26 cellular contexts compared by ENCODE assay signal in genomic region chr2:35548171-35548570, GRCh38.
A peak's percentile ranks its signal among the peaks of the same experiment; 100 is the strongest.
DNase-seq lines count a peak whose midpoint lies in the region; ATAC-seq and TF ChIP-seq lines count a peak whose summit lies in the region.
"Had no signal": no experiment of that assay in that cellular context is flagged by ENCODE, and none has a peak within 500 bp of the region (broad histone marks: within the 10 kb centered on the region; RNA-seq: fewer than 3 reads in every experiment).

No MANE protein-coding gene starts in this region.

- TF ChIP-seq CTCF in MCF 10A (IDR thresholded peaks at IDR 0.05; ENCODE audit: unreplicated experiment), result no peak
- TF ChIP-seq CTCF in breast epithelium (IDR thresholded peaks at IDR 0.05), result no peak
- TF ChIP-seq CTCF in astrocyte of the spinal cord (IDR thresholded peaks at IDR 0.05; ENCODE audit: low read depth, low read length), result no peak

- TF ChIP-seq POLR2A in breast epithelium (IDR thresholded peaks at IDR 0.05), result no peak

- no peak overlapping the region for H3K27ac Mint-ChIP-seq in MCF 10A (ENCODE audit: low read depth, unreplicated experiment)
- H3K27ac Mint-ChIP-seq: activated CD4-positive, alpha-beta T cell treated with anti-CD3 and anti-CD28 coated beads, Interleukin-2, amount 10 ng/mL, durations not matched to agents 7 days and 5 days; activated naive CD8-positive, alpha-beta T cell treated with anti-CD3 and anti-CD28 coated beads, Interleukin-2, amount 50 U/mL, for 24 hours; IgD-negative memory B cell had no signal

- no peaks in the 10 kb centered on the region for H3K4me1 Mint-ChIP-seq in MCF 10A (ENCODE audit: insufficient read depth, unreplicated experiment)
- H3K4me1 Mint-ChIP-seq: activated CD4-positive, alpha-beta T cell treated with anti-CD3 and anti-CD28 coated beads, Interleukin-2, amount 10 ng/mL, durations not matched to agents 7 days and 5 days; activated naive CD8-positive, alpha-beta T cell treated with anti-CD3 and anti-CD28 coated beads, Interleukin-2, amount 50 U/mL, for 24 hours; central memory CD8-positive, alpha-beta T cell; IgD-negative memory B cell had no signal

- H3K9me3 Mint-ChIP-seq in MCF 10A (ENCODE audit: unreplicated experiment), result peaks cover 3% of the 10 kb centered on the region
- H3K9me3 Mint-ChIP-seq: activated CD4-positive, alpha-beta T cell treated with anti-CD3 and anti-CD28 coated beads, Interleukin-2, amount 10 ng/mL, durations not matched to agents 7 days and 5 days; central memory CD8-positive, alpha-beta T cell had no signal

- no peaks in the 10 kb centered on the region for H3K9me3 ChIP-seq in breast epithelium
- H3K9me3 ChIP-seq: esophagus squamous epithelium, right atrium auricular region, upper lobe of left lung had no signal

- ATAC-seq in GM18870 (IDR thresholded peaks at IDR 0.05; ENCODE audit: unreplicated experiment) (no peak), HG03442 (IDR thresholded peaks at IDR 0.05; ENCODE audit: unreplicated experiment) (no peak)
- ATAC-seq: activated naive CD8-positive, alpha-beta T cell treated with anti-CD3 and anti-CD28 coated beads, Interleukin-2, amount 50 U/mL, for 24 hours; HCT116; left ventricle myocardium superior; PC-3 had no signal

- H3K27me3 ChIP-seq in breast epithelium, result no peaks in the 10 kb centered on the region
- H3K27me3 ChIP-seq: esophagus squamous epithelium, right atrium auricular region, SJSA1, upper lobe of left lung had no signal

- H3K4me3 Mint-ChIP-seq in MCF 10A (ENCODE audit: unreplicated experiment), result no peak overlapping the region
- H3K4me3 Mint-ChIP-seq: activated CD4-positive, alpha-beta T cell treated with anti-CD3 and anti-CD28 coated beads, Interleukin-2, amount 10 ng/mL, durations not matched to agents 7 days and 5 days; activated naive CD8-positive, alpha-beta T cell treated with anti-CD3 and anti-CD28 coated beads, Interleukin-2, amount 50 U/mL, for 24 hours; central memory CD8-positive, alpha-beta T cell; IgD-negative memory B cell had no signal

- BruUV-seq in MCF 10A (replicated peaks; lab: Mats Ljungman, UMichigan), result no TSS peak

- in situ Hi-C loops in astrocyte of the spinal cord (cut with HindIII; ENCODE audit: low sequenced_read_pairs), result no loop called here

- CTCF ChIA-PET in MCF 10A (lab: Yijun Ruan, JAX), result no interaction called here

- H3K36me3 Mint-ChIP-seq in MCF 10A (ENCODE audit: insufficient read depth, unreplicated experiment), result no peaks in the 10 kb centered on the region
- H3K36me3 Mint-ChIP-seq: IgD-negative memory B cell had no signal

- H3K4me3 ChIP-seq in breast epithelium, result no peak overlapping the region
- no peak overlapping the region for H3K4me3 ChIP-seq in astrocyte of the spinal cord (ENCODE audit: low read depth, low read length)
- H3K4me3 ChIP-seq: esophagus squamous epithelium, right atrium auricular region, SJSA1, upper lobe of left lung had no signal

- intact Hi-C loops in MCF 10A (cut with micrococcal nuclease), result no loop called here
- intact Hi-C loops in breast epithelium (cut with DNase I; ENCODE audit: low total_unique reads), result loop anchor here (5.0 kb wide), 1 partner anchor 1244 kb away; no protein-coding TSS in a partner anchor

- DNase-seq in MCF 10A (ENCODE audit: unreplicated experiment) (peak; percentile 19), breast epithelium (ENCODE audit: low spot score in 2 of 2) (no peak), astrocyte of the spinal cord (ENCODE audit: low read depth, low spot score) (peak; percentile 40), iris pigment epithelial cell (ENCODE audit: low read depth) (peak; percentile 94), NCI-H2107 treated with DMSO at 0.1 percent for 48 hours (lab: John Stamatoyannopoulos, UW; ENCODE audit: unreplicated experiment) (no peak)
- no peak for DNase-seq in NK-92 treated with Interleukin-12 subunit alpha and Interleukin-12 subunit beta, amount 100 ng/mL, for 24 hours (lab: John Stamatoyannopoulos, UW)
- DNase-seq: activated CD4-positive, alpha-beta T cell treated with anti-CD3 and anti-CD28 coated beads, Interleukin-2, amount 10 ng/mL, durations not matched to agents 7 days and 5 days; activated naive CD8-positive, alpha-beta T cell treated with anti-CD3 and anti-CD28 coated beads, Interleukin-2, amount 50 U/mL, for 24 hours; Calu3; effector memory CD4-positive, alpha-beta T cell; esophagus squamous epithelium; left ventricle myocardium superior; NCI-H1436 treated with DMSO at 0.1 percent for 48 hours; NCI-H2227 treated with DMSO at 0.1 percent for 48 hours; NCI-H82; nucleus accumbens; PC-3; upper lobe of left lung had no signal

- no peaks in the 10 kb centered on the region for H3K36me3 ChIP-seq in breast epithelium
- H3K36me3 ChIP-seq: esophagus squamous epithelium, right atrium auricular region, SJSA1, upper lobe of left lung had no signal

- H3K4me1 ChIP-seq in breast epithelium, result no peaks in the 10 kb centered on the region
- H3K4me1 ChIP-seq: right atrium auricular region, SJSA1 had no signal

- POLR2A ChIA-PET in MCF 10A (lab: Yijun Ruan, JAX), result no interaction called here

- no peak overlapping the region for H3K27ac ChIP-seq in breast epithelium
- H3K27ac ChIP-seq: 22Rv1, esophagus squamous epithelium, right atrium auricular region, SJSA1, upper lobe of left lung had no signal

- no peaks in the 10 kb centered on the region for H3K27me3 Mint-ChIP-seq in MCF 10A (ENCODE audit: insufficient read depth, unreplicated experiment)
- H3K27me3 Mint-ChIP-seq: activated CD4-positive, alpha-beta T cell treated with anti-CD3 and anti-CD28 coated beads, Interleukin-2, amount 10 ng/mL, durations not matched to agents 7 days and 5 days; activated naive CD8-positive, alpha-beta T cell treated with anti-CD3 and anti-CD28 coated beads, Interleukin-2, amount 50 U/mL, for 24 hours; central memory CD8-positive, alpha-beta T cell; IgD-negative memory B cell had no signal

Comparison
In these comparisons a context has a peak if more than half of its experiments do, and no peak if none do; other contexts are left out.
1. DNase-seq: peak in MCF 10A (single experiment), astrocyte of the spinal cord (single experiment) and iris pigment epithelial cell (single experiment); none in breast epithelium (0 of 2), NK-92 treated with Interleukin-12 subunit alpha and Interleukin-12 subunit beta, amount 100 ng/mL, for 24 hours (single experiment) and NCI-H2107 treated with DMSO at 0.1 percent for 48 hours (single experiment).